ENCODE assay signal across 1 cellular context in genomic region chr20:32574296-32575226, GRCh38.
TF ChIP-seq lines count a peak whose summit lies in the region.

No MANE protein-coding gene starts in this region.

TF ChIP-seq in SK-N-SH treated with all-trans-retinoic acid at 6 μM for 48 hours, 23 proteins besides CTCF, POLR2A, EP300 and RAD21 (continued from another document):
- TF ChIP-seq TSHZ2 (CRISPR knock-in tag; IDR thresholded peaks at IDR 0.05) (no peak), TOX (CRISPR knock-in tag; IDR thresholded peaks at IDR 0.05; ENCODE audit: borderline replicate concordance) (no peak), ISL1 (CRISPR knock-in tag; IDR thresholded peaks at IDR 0.05) (no peak), ZNF8 (CRISPR knock-in tag; IDR thresholded peaks at IDR 0.05) (no peak)
